In genomic region chr9:68343992-68344391, GRCh38 we compare ENCODE assay signal across 12 cellular contexts. TPM values are rescaled to one million over a fixed set of nuclear protein-coding genes. Genes with fewer than 3 reads are reported as not detected.
"Had no signal": no experiment of that assay in that cellular context is flagged by ENCODE, and none has a peak within 500 bp of the region (broad histone marks: within the 10 kb centered on the region; RNA-seq: fewer than 3 reads in every experiment).

No MANE protein-coding gene starts in this region.

RNA-seq across cellular contexts. Expression of gene FOXD4L3, which starts 41.3 kb away (rescaled TPM):
- total RNA-seq: kidney, left colon, left lung, lower leg skin, mononuclear cell, natural killer cell, renal cortical epithelial cell, right atrium auricular region, sigmoid colon, temporal lobe, tibial nerve, ureter had no signal
